Comparison of ENCODE assay signal across 8 cellular contexts in the genomic region with DNA sequence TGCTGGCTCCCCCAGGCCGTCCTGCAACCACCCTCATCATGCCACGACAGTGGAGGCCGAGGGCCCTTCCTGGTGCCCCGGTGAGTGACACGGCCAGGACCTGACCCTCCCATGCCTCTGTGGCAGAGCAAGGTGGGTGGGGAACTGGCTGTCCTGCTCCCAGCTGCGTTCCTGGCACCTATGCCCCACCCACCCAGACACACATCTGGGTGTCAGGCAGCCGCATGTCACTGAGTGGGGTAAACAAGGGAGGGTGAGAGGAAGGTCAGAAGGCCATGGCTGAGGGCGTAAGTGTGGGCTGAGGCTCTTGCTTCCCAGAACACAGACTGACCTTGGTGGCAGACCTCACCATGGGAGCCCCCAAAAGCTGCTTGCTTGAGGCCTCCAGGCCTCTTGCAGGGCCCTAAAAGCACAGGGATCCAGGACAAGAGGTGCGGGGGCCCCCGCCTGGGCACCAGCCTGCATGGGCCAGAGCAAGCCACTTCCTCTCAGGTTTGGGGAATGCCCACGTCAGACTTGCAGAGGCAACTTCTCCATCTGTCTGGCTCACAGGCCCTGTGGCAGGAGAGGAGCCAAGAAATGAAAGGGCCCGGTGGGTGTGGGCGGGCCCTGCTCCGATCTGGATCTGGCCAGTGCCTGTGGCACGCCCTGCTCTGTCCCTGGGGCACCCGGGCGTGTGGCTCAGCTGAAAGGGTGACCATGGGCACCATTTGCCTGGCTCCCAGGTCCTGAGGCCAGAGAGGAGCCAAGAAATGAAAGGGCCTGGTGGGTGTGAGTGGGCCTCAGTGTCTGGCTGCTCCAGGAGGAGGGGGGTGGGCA. TPM values are rescaled to one million over a fixed set of nuclear protein-coding genes. Genes with fewer than 3 reads are reported as not detected.
DNase-seq lines count a peak whose midpoint lies in the region; ATAC-seq and TF ChIP-seq lines count a peak whose summit lies in the region.

No MANE protein-coding gene starts in this region.

- H3K27me3 Mint-ChIP-seq in T-helper 1 cell treated with Interleukin-12 subunit alpha and Interleukin-12 subunit beta and Interleukin-4 antibody, amounts not matched to agents 30 μg/mL and 1 μg/mL, for 36 hours (ENCODE audit: low read depth): no peaks in the 10 kb centered on the region

- H3K4me1 ChIP-seq in colonic mucosa (peaks cover 9% of the 10 kb centered on the region), mononuclear cell (ENCODE audit: insufficient read depth, low read length) (peaks cover 83% of the 10 kb centered on the region)

- H3K9me3 Mint-ChIP-seq in T-helper 1 cell treated with Interleukin-12 subunit alpha and Interleukin-12 subunit beta and Interleukin-4 antibody, amounts not matched to agents 30 μg/mL and 1 μg/mL, for 36 hours: no peaks in the 10 kb centered on the region

- no peak for TF ChIP-seq CTCF in colonic mucosa (IDR thresholded peaks at IDR 0.05)

- H3K4me3 ChIP-seq in colonic mucosa (no peak overlapping the region), mononuclear cell (ENCODE audit: low read length) (peak overlapping the region; percentile 12)

- no peaks in the 10 kb centered on the region for H3K36me3 ChIP-seq in colonic mucosa

- peak overlapping the region; percentile 21 for H3K4me3 Mint-ChIP-seq in T-helper 1 cell treated with Interleukin-12 subunit alpha and Interleukin-12 subunit beta and Interleukin-4 antibody, amounts not matched to agents 30 μg/mL and 1 μg/mL, for 36 hours

- peak overlapping the region; percentile 73 for H3K27ac ChIP-seq in colonic mucosa

- peak; percentile 33 for ATAC-seq in HG02623 (IDR thresholded peaks at IDR 0.05; ENCODE audit: unreplicated experiment)
- ATAC-seq in HG02938 (IDR thresholded peaks at IDR 0.05; ENCODE audit: unreplicated experiment): no peak

- intact Hi-C loops in colonic mucosa (cut with DNase I): no loop called here

- H3K9me3 ChIP-seq in colonic mucosa (no peaks in the 10 kb centered on the region), mononuclear cell (ENCODE audit: low read depth, low read length) (no peaks in the 10 kb centered on the region)

- H3K36me3 Mint-ChIP-seq in T-helper 1 cell treated with Interleukin-12 subunit alpha and Interleukin-12 subunit beta and Interleukin-4 antibody, amounts not matched to agents 30 μg/mL and 1 μg/mL, for 36 hours (ENCODE audit: low read depth): no peaks in the 10 kb centered on the region

- H3K4me1 Mint-ChIP-seq in T-helper 1 cell treated with Interleukin-12 subunit alpha and Interleukin-12 subunit beta and Interleukin-4 antibody, amounts not matched to agents 30 μg/mL and 1 μg/mL, for 36 hours (ENCODE audit: low read depth): peaks cover 24% of the 10 kb centered on the region

- H3K27ac Mint-ChIP-seq in T-helper 1 cell treated with Interleukin-12 subunit alpha and Interleukin-12 subunit beta and Interleukin-4 antibody, amounts not matched to agents 30 μg/mL and 1 μg/mL, for 36 hours: peak overlapping the region; percentile 76

- peak overlapping the region; percentile 42 to 56 for H3K9ac ChIP-seq in colonic mucosa (ENCODE audit: low read depth in 2 of 2, low read length in 2 of 2)

- peak; percentile 89 for DNase-seq in EH (ENCODE audit: low read depth)
- peak; percentile 85 for DNase-seq in colonic mucosa
- DNase-seq in NCI-H187 treated with DMSO at 0.1 percent for 48 hours (lab: John Stamatoyannopoulos, UW): no peak
- no peak for DNase-seq in GOT3 (lab: John Stamatoyannopoulos, UW)

- H3K27me3 ChIP-seq in colonic mucosa (no peaks in the 10 kb centered on the region), mononuclear cell (ENCODE audit: insufficient read depth, low read length) (no peaks in the 10 kb centered on the region)

RNA-seq across cellular contexts. Expression of gene CCDC57, which starts 3.9 kb away (rescaled TPM):
- total RNA-seq in colonic mucosa: 10 to 100 TPM; 24.5 to 46.1 TPM
- 36.6 TPM for total RNA-seq in mononuclear cell

RNA-seq across cellular contexts. Expression of gene SLC16A3, which starts 12.3 kb away (rescaled TPM):
- total RNA-seq in colonic mucosa (100 to 1,000 TPM; 148 to 298 TPM), mononuclear cell (105 TPM)

RNA-seq across cellular contexts. Expression of gene CSNK1D, which starts 57.0 kb away (rescaled TPM):
- total RNA-seq in colonic mucosa: 100 to 1,000 TPM; 136 to 138 TPM
- 89.3 TPM for total RNA-seq in mononuclear cell

Comparison
In these comparisons a context has a peak if more than half of its experiments do, and no peak if none do; other contexts are left out.
1. DNase-seq: peak in EH (single experiment) and colonic mucosa (single experiment); none in NCI-H187 treated with DMSO at 0.1 percent for 48 hours (single experiment) and GOT3 (single experiment).